ENCODE assay signal across 24 cellular contexts in the genomic region with DNA sequence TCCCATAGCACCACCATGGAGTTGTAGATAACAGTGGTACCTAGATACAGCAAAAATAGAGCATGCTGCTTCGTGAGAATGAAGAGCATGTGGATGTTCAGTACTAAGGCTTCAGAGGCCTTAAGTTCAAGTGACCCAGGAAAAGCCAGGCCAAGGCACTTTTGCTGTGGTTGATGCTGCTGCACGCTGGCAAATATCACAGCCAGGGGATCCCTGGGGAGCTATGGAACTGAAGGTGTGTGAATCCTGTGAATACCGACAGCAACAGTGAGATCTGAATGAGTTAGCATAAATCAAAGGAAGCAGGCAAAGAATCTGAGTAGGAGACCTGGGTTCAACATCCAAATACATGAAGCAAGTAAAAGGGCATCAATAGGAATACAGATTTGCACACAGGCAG.
A peak's percentile ranks its signal among the peaks of the same experiment; 100 is the strongest.
DNase-seq lines count a peak whose midpoint lies in the region; ATAC-seq and TF ChIP-seq lines count a peak whose summit lies in the region.
"Had no signal": no experiment of that assay in that cellular context is flagged by ENCODE, and none has a peak within 500 bp of the region (broad histone marks: within the 10 kb centered on the region; RNA-seq: fewer than 3 reads in every experiment).

No MANE protein-coding gene starts in this region.

- H3K36me3 ChIP-seq in DND-41 (ENCODE audit: insufficient read depth, low read length): no peaks in the 10 kb centered on the region
- no peaks in the 10 kb centered on the region for H3K36me3 ChIP-seq in mesenchymal stem cell (ENCODE audit: control insufficient read depth in 1 of 2, insufficient read depth in 2 of 2, low read depth in 1 of 2, low read length in 2 of 2)
- H3K36me3 ChIP-seq in colonic mucosa: no peaks in the 10 kb centered on the region
- H3K36me3 ChIP-seq: thoracic aorta, uterus had no signal

- no peaks in the 10 kb centered on the region for H3K27me3 Mint-ChIP-seq in T-helper 2 cell treated with Interferon-gamma antibody and Interleukin-4, amounts not matched to agents 5 μg/mL and 100 μg/mL, for 36 hours (ENCODE audit: low read depth)
- H3K27me3 Mint-ChIP-seq: CD4-positive, CD25-positive, alpha-beta regulatory T cell; central memory CD8-positive, alpha-beta T cell had no signal

- WGBS in mesenchymal stem cell: 54% methylated on average over 3 of the region's 3 CpGs

- peak overlapping the region in 1 of 2 experiments; percentile 11 for H3K18ac ChIP-seq in mesenchymal stem cell (ENCODE audit: low read depth in 1 of 2, low read length in 2 of 2)

- POLR2A ChIA-PET in AG04450 (lab: Yijun Ruan, JAX): no interaction called here

- H3K4ac ChIP-seq in mesenchymal stem cell (ENCODE audit: low read depth in 1 of 2, low read length in 2 of 2): no peak overlapping the region

- peak overlapping the region; percentile 51 for H3K9ac ChIP-seq in DND-41 (ENCODE audit: low read depth, low read length)
- H3K9ac ChIP-seq in mesenchymal stem cell (ENCODE audit: low read length): no peak overlapping the region
- no peak overlapping the region for H3K9ac ChIP-seq in colonic mucosa (ENCODE audit: low read depth in 2 of 2, low read length in 2 of 2)

- peaks cover 66% of the 10 kb centered on the region for H3K4me1 Mint-ChIP-seq in T-helper 2 cell treated with Interferon-gamma antibody and Interleukin-4, amounts not matched to agents 5 μg/mL and 100 μg/mL, for 36 hours (ENCODE audit: low read depth)
- H3K4me1 Mint-ChIP-seq: central memory CD8-positive, alpha-beta T cell had no signal

- H3K36me3 Mint-ChIP-seq in T-helper 2 cell treated with Interferon-gamma antibody and Interleukin-4, amounts not matched to agents 5 μg/mL and 100 μg/mL, for 36 hours (ENCODE audit: low read depth): peaks cover 72% of the 10 kb centered on the region
- H3K36me3 Mint-ChIP-seq: CD4-positive, CD25-positive, alpha-beta regulatory T cell; mesothelial cell of epicardium had no signal

- peak overlapping the region in 1 of 2 experiments; percentile 42 for H2BK12ac ChIP-seq in mesenchymal stem cell (ENCODE audit: low read length in 2 of 2)

- no peak overlapping the region for H2BK120ac ChIP-seq in mesenchymal stem cell (ENCODE audit: low read depth, low read length)

- no peak overlapping the region for H3K23ac ChIP-seq in mesenchymal stem cell (ENCODE audit: low read length in 2 of 2)

- peak overlapping the region; percentile 59 for H3K4me2 ChIP-seq in DND-41 (ENCODE audit: insufficient read depth, low read length)
- no peak overlapping the region for H3K4me2 ChIP-seq in mesenchymal stem cell (ENCODE audit: low read length, poor library complexity, severe bottlenecking)

- H4K20me1 ChIP-seq in DND-41 (ENCODE audit: insufficient read depth, low read length): no peaks in the 10 kb centered on the region

- H3K27me3 ChIP-seq in AG04450 (ENCODE audit: control insufficient read depth, insufficient read depth, low read length) (no peaks in the 10 kb centered on the region), DND-41 (ENCODE audit: insufficient read depth, low read length, poor library complexity) (no peaks in the 10 kb centered on the region), mesenchymal stem cell (ENCODE audit: control insufficient read depth in 1 of 2, insufficient read depth in 1 of 2, low read length in 2 of 2) (no peaks in the 10 kb centered on the region), colonic mucosa (no peaks in the 10 kb centered on the region)
- H3K27me3 ChIP-seq: dorsolateral prefrontal cortex, uterus had no signal

- H3K14ac ChIP-seq in mesenchymal stem cell (ENCODE audit: low read length in 2 of 2): peak overlapping the region in 1 of 2 experiments; percentile 36

- H3K27ac ChIP-seq in AG04450 (ENCODE audit: low read depth, low read length) (peak overlapping the region; percentile 87), DND-41 (ENCODE audit: low read length) (peak overlapping the region; percentile 95), mesenchymal stem cell (ENCODE audit: low read length, poor library complexity, severe bottlenecking) (no peak overlapping the region), colonic mucosa (no peak overlapping the region)
- H3K27ac ChIP-seq: dorsolateral prefrontal cortex, thoracic aorta had no signal

- H2BK15ac ChIP-seq in mesenchymal stem cell (ENCODE audit: low read depth, poor library complexity, severe bottlenecking): no peak overlapping the region

- DNase-seq in AG04450 (ENCODE audit: low read depth, low spot score) (no peak), DND-41 (peak; percentile 59), mesenchymal stem cell (no peak), colonic mucosa (no peak), anterior cingulate cortex (lab: John Stamatoyannopoulos, UW) (no peak)
- no peak for DNase-seq in T-helper 2 cell treated with Interferon-gamma antibody and Interleukin-4, amounts not matched to agents 5 μg/mL and 100 μg/mL, for 36 hours (ENCODE audit: low spot score)
- DNase-seq: activated CD4-positive, CD25-positive, alpha-beta regulatory T cell treated with anti-CD3 and anti-CD28 coated beads, Interleukin-2, amount 50 U/mL, for 72 hours; activated CD8-positive, alpha-beta memory T cell treated with anti-CD3 and anti-CD28 coated beads, Interleukin-2, amount 50 U/mL, for 48 hours; activated naive CD4-positive, alpha-beta T cell; dorsolateral prefrontal cortex; EL; H9; Kasumi-1; left ventricle myocardium superior; naive thymus-derived CD4-positive, alpha-beta T cell; NCI-H1694; NCI-H526 treated with DMSO at 0.1 percent for 48 hours; small intestine; uterus had no signal

- H3K79me1 ChIP-seq in mesenchymal stem cell (replicated peaks; ENCODE audit: low read length, poor library complexity, severe bottlenecking): no peaks in the 10 kb centered on the region

- no peak overlapping the region for H2BK5ac ChIP-seq in mesenchymal stem cell (ENCODE audit: low read depth, low read length, poor library complexity, severe bottlenecking)

- peak overlapping the region; percentile 77 for H3K4me3 Mint-ChIP-seq in T-helper 2 cell treated with Interferon-gamma antibody and Interleukin-4, amounts not matched to agents 5 μg/mL and 100 μg/mL, for 36 hours
- H3K4me3 Mint-ChIP-seq: CD4-positive, CD25-positive, alpha-beta regulatory T cell; central memory CD8-positive, alpha-beta T cell; H9; mesothelial cell of epicardium had no signal

- no peak overlapping the region for H3K4me3 ChIP-seq in AG04450 (ENCODE audit: low read depth, low read length)
- peak overlapping the region in 1 of 2 experiments; percentile 41; a peak in 2 of 4 replicates for H3K4me3 ChIP-seq in DND-41 (ENCODE audit: low read depth in 1 of 2, low read length in 2 of 2)
- H3K4me3 ChIP-seq in mesenchymal stem cell (ENCODE audit: insufficient read depth in 1 of 2, low read depth in 1 of 2, low read length in 2 of 2): no peak overlapping the region
- H3K4me3 ChIP-seq in colonic mucosa: no peak overlapping the region
- H3K4me3 ChIP-seq: dorsolateral prefrontal cortex, thoracic aorta, uterus had no signal

- CTCF ChIA-PET in AG04450 (lab: Charles Lee): no interaction called here

- H3K9me3 ChIP-seq in AG04450 (ENCODE audit: control insufficient read depth, insufficient read depth, low read length): no peaks in the 10 kb centered on the region
- H3K9me3 ChIP-seq in DND-41 (ENCODE audit: insufficient read depth, low read length, severe bottlenecking): peaks cover 3% of the 10 kb centered on the region
- peaks cover 8% of the 10 kb centered on the region for H3K9me3 ChIP-seq in mesenchymal stem cell (ENCODE audit: control insufficient read depth, low read length)
- H3K9me3 ChIP-seq in colonic mucosa: no peaks in the 10 kb centered on the region
- H3K9me3 ChIP-seq: thoracic aorta, uterus had no signal

- intact Hi-C loops in colonic mucosa (cut with DNase I): no loop called here

- TF ChIP-seq CTCF in AG04450 (IDR thresholded peaks at IDR 0.05; ENCODE audit: low read depth, low read length) (no peak), DND-41 (IDR thresholded peaks at IDR 0.05; ENCODE audit: borderline replicate concordance, extremely low read depth, low read length, poor library complexity, severe bottlenecking) (no peak), colonic mucosa (IDR thresholded peaks at IDR 0.05) (no peak)

- H2AFZ ChIP-seq in DND-41 (ENCODE audit: low read depth, low read length): peak overlapping the region; percentile 51
- no peak overlapping the region for H2AFZ ChIP-seq in mesenchymal stem cell (ENCODE audit: low read depth, low read length)

- H4K8ac ChIP-seq in mesenchymal stem cell (ENCODE audit: low read length): no peak overlapping the region

- peak overlapping the region; percentile 76 for H2AK5ac ChIP-seq in mesenchymal stem cell (ENCODE audit: low read length, severe bottlenecking)

- ATAC-seq in DND-41 (ENCODE audit: insufficient read depth, low read depth) (peak; percentile 41), HG02610 (IDR thresholded peaks at IDR 0.05; ENCODE audit: unreplicated experiment) (no peak)
- ATAC-seq: left ventricle myocardium superior; naive thymus-derived CD4-positive, alpha-beta T cell had no signal

- peaks cover 59% of the 10 kb centered on the region for H3K9me3 Mint-ChIP-seq in T-helper 2 cell treated with Interferon-gamma antibody and Interleukin-4, amounts not matched to agents 5 μg/mL and 100 μg/mL, for 36 hours
- H3K9me3 Mint-ChIP-seq: H9 had no signal

- H3K27ac Mint-ChIP-seq in T-helper 2 cell treated with Interferon-gamma antibody and Interleukin-4, amounts not matched to agents 5 μg/mL and 100 μg/mL, for 36 hours: peak overlapping the region; percentile 86
- H3K27ac Mint-ChIP-seq: CD4-positive, CD25-positive, alpha-beta regulatory T cell; H9; mesothelial cell of epicardium had no signal

- no peak overlapping the region for H4K91ac ChIP-seq in mesenchymal stem cell (ENCODE audit: low read length)

- H3K4me1 ChIP-seq in DND-41 (ENCODE audit: insufficient read depth, low read length) (peaks cover 73% of the 10 kb centered on the region), mesenchymal stem cell (ENCODE audit: control insufficient read depth, insufficient read depth, low read depth, low read length) (peaks cover 4% of the 10 kb centered on the region), colonic mucosa (no peaks in the 10 kb centered on the region)
- H3K4me1 ChIP-seq: uterus had no signal

- H3K79me2 ChIP-seq in DND-41 (ENCODE audit: insufficient read depth, low read length): peaks cover 6% of the 10 kb centered on the region

Comparison
In these comparisons a context has a peak if more than half of its experiments do, and no peak if none do; other contexts are left out.
1. H3K27ac ChIP-seq: peak in AG04450 (single experiment) and DND-41 (single experiment); none in mesenchymal stem cell (single experiment) and colonic mucosa (single experiment).